In the genomic region with DNA sequence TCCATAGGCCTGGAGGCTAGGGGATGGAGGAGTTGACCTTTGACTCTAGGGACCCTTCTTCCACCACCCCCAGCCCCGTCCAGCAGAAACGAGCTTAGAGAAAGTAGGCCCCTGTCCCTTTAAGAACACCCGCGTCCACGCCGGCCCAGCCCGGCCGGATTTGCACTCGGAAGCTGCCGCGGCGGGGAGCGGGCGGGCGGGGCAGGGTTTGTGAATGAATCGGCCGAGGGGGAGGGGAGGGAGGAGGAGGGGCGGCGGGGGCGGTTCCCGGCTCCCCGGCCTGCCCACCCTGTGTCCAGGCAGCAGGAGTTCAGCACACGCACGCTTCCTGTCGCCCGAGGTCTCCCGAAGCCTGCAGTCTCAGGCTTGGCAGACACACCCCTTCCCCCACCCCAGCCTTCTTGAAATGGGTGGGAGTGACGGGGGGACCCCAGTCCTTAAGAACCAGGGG, we compare ENCODE assay signal across 9 cellular contexts. TPM values are rescaled to one million over a fixed set of nuclear protein-coding genes. Genes with fewer than 3 reads are reported as not detected.
A peak's percentile ranks its signal among the peaks of the same experiment; 100 is the strongest.
DNase-seq lines count a peak whose midpoint lies in the region; ATAC-seq and TF ChIP-seq lines count a peak whose summit lies in the region.
"Had no signal": no experiment of that assay in that cellular context is flagged by ENCODE, and none has a peak within 500 bp of the region (broad histone marks: within the 10 kb centered on the region; RNA-seq: fewer than 3 reads in every experiment).

No MANE protein-coding gene starts in this region.

- ATAC-seq in left lobe of liver (peak; percentile 12), HG03095 (IDR thresholded peaks at IDR 0.05; ENCODE audit: unreplicated experiment) (no peak), HG02798 (IDR thresholded peaks at IDR 0.05; ENCODE audit: poor library complexity, unreplicated experiment) (no peak), GM21737 (IDR thresholded peaks at IDR 0.05; ENCODE audit: unreplicated experiment) (no peak)
- ATAC-seq: sciatic nerve had no signal

- H3K27me3 ChIP-seq in BLaER1 treated with 17β-estradiol and CSF1 and Interleukin-3, amounts not matched to agents 10 nM and 100 nM, result peaks cover 50 to 96% (median 93%) of the 10 kb centered on the region in 11 experiments
- no peaks in the 10 kb centered on the region for H3K27me3 ChIP-seq in Loucy (ENCODE audit: insufficient read depth, low read length, poor library complexity, severe bottlenecking)

- peaks cover 0 to 22% (median 12%) of the 10 kb centered on the region in 10 experiments; a peak in 14 of 20 replicates for H3K4me1 ChIP-seq in BLaER1 treated with 17β-estradiol and CSF1 and Interleukin-3, amounts not matched to agents 10 nM and 100 nM
- peaks cover 11% of the 10 kb centered on the region for H3K4me1 ChIP-seq in Loucy (ENCODE audit: insufficient read depth, low read length, poor library complexity, severe bottlenecking)

- in situ Hi-C loops in astrocyte of the spinal cord (cut with HindIII; ENCODE audit: low sequenced_read_pairs) (no loop called here), KBM-7 (cut with MboI; ENCODE audit: low pct_unique_long_range_greater_than_20kb, low sequenced_read_pairs) (no loop called here)

- H3F3A ChIP-seq in Loucy (ENCODE audit: low read depth), result no peaks in the 10 kb centered on the region; the same call in 1 of the 2 replicates

- no peaks in the 10 kb centered on the region for H3K9me3 ChIP-seq in BLaER1 treated with 17β-estradiol and CSF1 and Interleukin-3, amounts not matched to agents 10 nM and 100 nM (replicated peaks in 1 of 11)
- no peaks in the 10 kb centered on the region for H3K9me3 ChIP-seq in Loucy (ENCODE audit: insufficient read depth, low read depth, low read length)

- no peaks in the 10 kb centered on the region for H3K9me2 ChIP-seq in Loucy (replicated peaks; ENCODE audit: low read depth, low read length)

- H3K36me3 ChIP-seq in BLaER1 treated with 17β-estradiol and CSF1 and Interleukin-3, amounts not matched to agents 10 nM and 100 nM, result no peaks in the 10 kb centered on the region
- no peaks in the 10 kb centered on the region for H3K36me3 ChIP-seq in Loucy (ENCODE audit: insufficient read depth, low read length)

- H3K4me2 ChIP-seq in BLaER1 treated with 17β-estradiol and CSF1 and Interleukin-3, amounts not matched to agents 10 nM and 100 nM, result peak overlapping the region; percentile 49 to 98 (median 59); a peak in 17 of 22 replicates
- peak overlapping the region; percentile 85 for H3K4me2 ChIP-seq in Loucy (ENCODE audit: low read depth, low read length, poor library complexity, severe bottlenecking)

- no peak for TF ChIP-seq CTCF in Loucy (conservative IDR thresholded peaks at IDR 0.05; ENCODE audit: low read length)
- TF ChIP-seq CTCF in astrocyte of the spinal cord (IDR thresholded peaks at IDR 0.05; ENCODE audit: low read depth, low read length), result no peak

- H3K4me3 ChIP-seq in BLaER1 treated with 17β-estradiol and CSF1 and Interleukin-3, amounts not matched to agents 10 nM and 100 nM, result peak overlapping the region in 5 of 10 experiments; percentile 38 to 61 (median 48); a peak in 10 of 20 replicates
- H3K4me3 ChIP-seq in Loucy (ENCODE audit: low read length, poor library complexity, severe bottlenecking) (peak overlapping the region; percentile 68), astrocyte of the spinal cord (ENCODE audit: low read depth, low read length) (peak overlapping the region; percentile 18)

- DNase-seq in astrocyte of the spinal cord (ENCODE audit: low read depth, low spot score), result peak; percentile 42
- no peak for DNase-seq in left lobe of liver (ENCODE audit: low spot score)
- no peak for DNase-seq in KBM-7

- H3K9ac ChIP-seq in BLaER1 treated with 17β-estradiol and CSF1 and Interleukin-3, amounts not matched to agents 10 nM and 100 nM, result peak overlapping the region in 2 of 11 experiments; percentile 55 to 66; a peak in 2 of 22 replicates
- peak overlapping the region; percentile 48 for H3K9ac ChIP-seq in Loucy (ENCODE audit: low read depth, low read length, poor library complexity, severe bottlenecking)

- no peaks in the 10 kb centered on the region for H3K79me2 ChIP-seq in Loucy (ENCODE audit: insufficient read depth, low read length)

- peak overlapping the region; percentile 73; the same call in 1 of the 2 replicates for H2AFZ ChIP-seq in Loucy (ENCODE audit: low read length)

- H4K20me1 ChIP-seq in BLaER1 treated with 17β-estradiol and CSF1 and Interleukin-3, amounts not matched to agents 10 nM and 100 nM, result peaks cover 0 to 30% (median 0%) of the 10 kb centered on the region in 11 experiments; a peak in 7 of 22 replicates
- H4K20me1 ChIP-seq in Loucy (ENCODE audit: insufficient read depth, low read length, poor library complexity, severe bottlenecking), result no peaks in the 10 kb centered on the region

- H3K27ac ChIP-seq in BLaER1 treated with 17β-estradiol and CSF1 and Interleukin-3, amounts not matched to agents 10 nM and 100 nM, result peak overlapping the region in 1 of 11 experiments; percentile 42; a peak in 1 of 22 replicates

RNA-seq across cellular contexts. Expression of a gene that starts 1.5 kb away (rescaled TPM):
- total RNA-seq in left lobe of liver, result 0.13 TPM

RNA-seq across cellular contexts. Expression of a gene that starts 32.7 kb away (rescaled TPM):
- total RNA-seq in left lobe of liver, result 14.3 TPM
